In genomic region chr2:25250331-25251031, GRCh38 we compare ENCODE assay signal across 8 cellular contexts.
DNase-seq lines count a peak whose midpoint lies in the region; ATAC-seq and TF ChIP-seq lines count a peak whose summit lies in the region.

No MANE protein-coding gene starts in this region.

- no peak overlapping the region for H2BK15ac ChIP-seq in mesendoderm (replicated peaks; ENCODE audit: low read depth)

- no peak overlapping the region for H4K8ac ChIP-seq in mesendoderm (ENCODE audit: low read depth, low read length)

- H2BK5ac ChIP-seq in mesendoderm (ENCODE audit: low read length): peak overlapping the region; percentile 23

- peak overlapping the region; percentile 90 for H3K56ac ChIP-seq in mesendoderm (ENCODE audit: low read length)

- peak overlapping the region; percentile 20 for H3K4me3 ChIP-seq in AG04449 (ENCODE audit: low read depth, low read length)
- peak overlapping the region; percentile 13 for H3K4me3 ChIP-seq in mesendoderm (ENCODE audit: low read length)

- H3K4me3 Mint-ChIP-seq in HFFc6: peak overlapping the region; percentile 26

- H3K27ac ChIP-seq in angular gyrus (ENCODE audit: low read depth, low read length) (peak overlapping the region; percentile 83), mesendoderm (ENCODE audit: low read depth, low read length) (peak overlapping the region; percentile 7), substantia nigra (ENCODE audit: low read depth, low read length, poor library complexity, severe bottlenecking) (no peak overlapping the region)

- CTCF ChIA-PET in AG04449 (lab: Yijun Ruan, JAX): interaction anchor here (0.8 to 2.2 kb wide), 6 partner anchors 9 to 112 kb away, joined by 3 to 19 read pairs (median 4); no protein-coding TSS in a partner anchor

- no peaks in the 10 kb centered on the region for H3K27me3 ChIP-seq in mesendoderm (ENCODE audit: insufficient read depth, low read length, poor library complexity)

- H3K36me3 Mint-ChIP-seq in HFFc6 (ENCODE audit: low read depth): no peaks in the 10 kb centered on the region

- TF ChIP-seq CTCF in AG04449 (IDR thresholded peaks at IDR 0.05; ENCODE audit: insufficient read depth, low read length, missing control alignments) (no peak), HFFc6 (IDR thresholded peaks at IDR 0.05) (no peak)

- WGBS in mesendoderm (ENCODE audit: extremely low coverage, insufficient coverage, low lambda C conversion rate): no CpG with 5 or more reads among the region's 27 CpGs

- peak overlapping the region; percentile 77 for H3K9ac ChIP-seq in mesendoderm (ENCODE audit: low read length)

- peaks cover 1% of the 10 kb centered on the region; the same call in 1 of the 2 replicates for H3K27me3 Mint-ChIP-seq in HFFc6 (ENCODE audit: insufficient read depth)

- no peak overlapping the region for H4K5ac ChIP-seq in mesendoderm (ENCODE audit: low read length)

- peaks cover 11% of the 10 kb centered on the region for H3K4me1 ChIP-seq in mesendoderm (ENCODE audit: control insufficient read depth, low read depth, low read length)

- no peak overlapping the region for H2AK5ac ChIP-seq in mesendoderm (ENCODE audit: low read length)

- peaks cover 14% of the 10 kb centered on the region for H3K36me3 ChIP-seq in mesendoderm (ENCODE audit: control insufficient read depth, insufficient read depth, low read length)

- H3K79me2 ChIP-seq in mesendoderm (ENCODE audit: control insufficient read depth, insufficient read depth, low read length): peaks cover 32% of the 10 kb centered on the region

- no peaks in the 10 kb centered on the region for H3K9me3 Mint-ChIP-seq in HFFc6

- POLR2A ChIA-PET in AG04449 (lab: Yijun Ruan, JAX): interaction anchor here (0.6 kb wide), 1 partner anchor 29 kb away, joined by 3 read pairs; no protein-coding TSS in a partner anchor

- peak overlapping the region; percentile 82 for H3K4me2 ChIP-seq in mesendoderm (ENCODE audit: low read length)

- H3K4me1 Mint-ChIP-seq in HFFc6 (ENCODE audit: low read depth): peaks cover 13% of the 10 kb centered on the region

- DNase-seq in AG04449 (ENCODE audit: low read depth, low spot score) (no peak), HFFc6 (peak; percentile 58), mesendoderm (peak; percentile 79), substantia nigra (lab: John Stamatoyannopoulos, UW) (no peak), NCI-H2196 (lab: John Stamatoyannopoulos, UW; ENCODE audit: unreplicated experiment) (no peak)

- H3K27ac Mint-ChIP-seq in HFFc6: no peak overlapping the region

- no peak overlapping the region for H2BK120ac ChIP-seq in mesendoderm (ENCODE audit: low read depth, low read length)

- peak overlapping the region; percentile 96 for H3K18ac ChIP-seq in mesendoderm (ENCODE audit: low read length)

- H3K23ac ChIP-seq in mesendoderm (ENCODE audit: low read length): no peak overlapping the region

- ATAC-seq in HG03457 (IDR thresholded peaks at IDR 0.05; ENCODE audit: unreplicated experiment): no peak
- ATAC-seq in GM21717 (IDR thresholded peaks at IDR 0.05; ENCODE audit: unreplicated experiment): no peak

- H3K79me1 ChIP-seq in mesendoderm (ENCODE audit: low read length): peaks cover 17% of the 10 kb centered on the region

- H3K4ac ChIP-seq in mesendoderm (ENCODE audit: low read depth, low read length): peak overlapping the region; percentile 99

Comparison
In these comparisons a context has a peak if more than half of its experiments do, and no peak if none do; other contexts are left out.
1. DNase-seq: peak in HFFc6 (single experiment) and mesendoderm (single experiment); none in AG04449 (single experiment), substantia nigra (0 of 49) and NCI-H2196 (single experiment).